8 cellular contexts compared by ENCODE assay signal in the genomic region with DNA sequence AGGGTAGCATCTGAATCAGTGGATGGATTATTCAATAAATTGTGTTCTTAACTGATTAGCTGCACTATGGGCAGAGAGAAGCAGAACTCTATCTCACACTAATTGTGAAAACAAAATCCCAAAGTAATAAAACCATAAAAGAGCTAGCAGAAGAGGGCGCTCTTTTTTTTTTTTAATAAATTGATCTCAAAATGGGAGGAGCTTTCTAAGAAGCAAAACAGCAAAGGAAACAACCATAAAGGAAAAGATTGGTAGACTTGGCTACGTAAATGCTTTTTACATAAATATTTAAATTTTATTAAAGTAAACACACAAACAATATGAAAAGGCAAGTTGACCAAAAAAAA. TPM values are rescaled to one million over a fixed set of nuclear protein-coding genes. Genes with fewer than 3 reads are reported as not detected.
DNase-seq lines count a peak whose midpoint lies in the region; ATAC-seq lines count a peak whose summit lies in the region.

No MANE protein-coding gene starts in this region.

- H3K9me3 ChIP-seq in SK-N-MC (ENCODE audit: low read depth, low read length): no peaks in the 10 kb centered on the region

- H3K4me3 Mint-ChIP-seq in stimulated activated effector memory CD8-positive, alpha-beta T cell treated with anti-CD3 and anti-CD28 coated beads, Interleukin-12 subunit alpha, Interleukin-12 subunit beta, amount 100 ng/mL, for 72 hours: peak overlapping the region; percentile 80

- H3K27ac Mint-ChIP-seq in stimulated activated effector memory CD8-positive, alpha-beta T cell treated with anti-CD3 and anti-CD28 coated beads, Interleukin-12 subunit alpha, Interleukin-12 subunit beta, amount 100 ng/mL, for 72 hours: peak overlapping the region; percentile 91

- H3K27ac ChIP-seq in SK-N-MC: no peak overlapping the region

- H3K9me3 Mint-ChIP-seq in stimulated activated effector memory CD8-positive, alpha-beta T cell treated with anti-CD3 and anti-CD28 coated beads, Interleukin-12 subunit alpha, Interleukin-12 subunit beta, amount 100 ng/mL, for 72 hours: no peaks in the 10 kb centered on the region

- H3K9ac ChIP-seq in SK-N-MC (ENCODE audit: insufficient read length): peak overlapping the region; percentile 49

- DNase-seq in DMS53 treated with DMSO at 0.1 percent for 48 hours (lab: John Stamatoyannopoulos, UW; ENCODE audit: unreplicated experiment) (peak; percentile 69), SK-N-MC (ENCODE audit: low read depth, low spot score) (no peak), fibroblast of gingiva (ENCODE audit: low read depth) (peak; percentile 32)
- peak; percentile 74 for DNase-seq in Jurkat, Clone E6-1 (ENCODE audit: low read depth, low spot score)
- no peak for DNase-seq in stimulated activated effector memory CD8-positive, alpha-beta T cell treated with anti-CD3 and anti-CD28 coated beads, Interleukin-12 subunit alpha, Interleukin-12 subunit beta, amount 100 ng/mL, for 72 hours (ENCODE audit: low spot score in 2 of 2)
- no peak for DNase-seq in stimulated activated CD4-positive, alpha-beta T cell treated with anti-CD3 and anti-CD28 coated beads, Interleukin-4, amount 100 ng/mL, for 4 hours

- peak overlapping the region; percentile 58; the same call in 1 of the 2 replicates for H3K4me3 ChIP-seq in Jurkat, Clone E6-1 (ENCODE audit: low read length)
- peak overlapping the region; percentile 46 for H3K4me3 ChIP-seq in SK-N-MC

- peaks cover 26% of the 10 kb centered on the region for H3K4me1 Mint-ChIP-seq in stimulated activated effector memory CD8-positive, alpha-beta T cell treated with anti-CD3 and anti-CD28 coated beads, Interleukin-12 subunit alpha, Interleukin-12 subunit beta, amount 100 ng/mL, for 72 hours

- H3K36me3 ChIP-seq in SK-N-MC (ENCODE audit: insufficient read depth, low read length): no peaks in the 10 kb centered on the region

- no peak for ATAC-seq in stimulated activated effector memory CD8-positive, alpha-beta T cell treated with anti-CD3 and anti-CD28 coated beads, Interleukin-12 subunit alpha, Interleukin-12 subunit beta, amount 100 ng/mL, for 72 hours
- no peak for ATAC-seq in GM19328 (IDR thresholded peaks at IDR 0.05; ENCODE audit: unreplicated experiment)
- ATAC-seq in GM21515 (IDR thresholded peaks at IDR 0.05; ENCODE audit: unreplicated experiment): no peak

- peaks cover 8% of the 10 kb centered on the region for H3K36me3 Mint-ChIP-seq in stimulated activated effector memory CD8-positive, alpha-beta T cell treated with anti-CD3 and anti-CD28 coated beads, Interleukin-12 subunit alpha, Interleukin-12 subunit beta, amount 100 ng/mL, for 72 hours

RNA-seq across cellular contexts. Expression of a gene that starts 1.5 kb away (rescaled TPM):
- polyA plus RNA-seq in Jurkat, Clone E6-1 (2012; ENCODE audit: insufficient read depth, insufficient read length): 85.1 TPM

RNA-seq across cellular contexts. Expression of a gene that starts 6.7 kb away (rescaled TPM):
- polyA plus RNA-seq in Jurkat, Clone E6-1 (2012; ENCODE audit: insufficient read depth, insufficient read length): 48.2 TPM

Comparison
In these comparisons a context has a peak if more than half of its experiments do, and no peak if none do; other contexts are left out.
1. DNase-seq: peak in DMS53 treated with DMSO at 0.1 percent for 48 hours (single experiment), Jurkat, Clone E6-1 (single experiment) and fibroblast of gingiva (single experiment); none in SK-N-MC (single experiment), stimulated activated effector memory CD8-positive, alpha-beta T cell treated with anti-CD3 and anti-CD28 coated beads, Interleukin-12 subunit alpha, Interleukin-12 subunit beta, amount 100 ng/mL, for 72 hours (0 of 2) and stimulated activated CD4-positive, alpha-beta T cell treated with anti-CD3 and anti-CD28 coated beads, Interleukin-4, amount 100 ng/mL, for 4 hours (0 of 2).